Comparison of ENCODE assay signal across 21 cellular contexts in genomic region chr4:171948038-171948437, GRCh38.
"Had no signal": no experiment of that assay in that cellular context is flagged by ENCODE, and none has a peak within 500 bp of the region (broad histone marks: within the 10 kb centered on the region; RNA-seq: fewer than 3 reads in every experiment).

No MANE protein-coding gene starts in this region.

- H3K27me3 ChIP-seq: colonic mucosa, dorsolateral prefrontal cortex, esophagus muscularis mucosa, esophagus squamous epithelium, foreskin keratinocyte, gastrocnemius medialis, gastroesophageal sphincter, heart left ventricle, heart right ventricle had no signal

- H3K9me3 ChIP-seq: colonic mucosa, esophagus muscularis mucosa, esophagus squamous epithelium, gastrocnemius medialis, gastroesophageal sphincter, heart left ventricle, heart right ventricle had no signal

- H3K27ac ChIP-seq: colonic mucosa, coronary artery, dorsolateral prefrontal cortex, epithelial cell of prostate, esophagus muscularis mucosa, esophagus squamous epithelium, foreskin keratinocyte, gastrocnemius medialis, gastroesophageal sphincter, heart left ventricle, heart right ventricle had no signal

- DNase-seq: colonic mucosa; cortex of kidney; dermis blood vessel endothelial cell; dorsolateral prefrontal cortex; effector CD4-positive, alpha-beta T cell; effector CD8-positive, alpha-beta T cell; effector memory CD4-positive, alpha-beta T cell; effector memory CD8-positive, alpha-beta T cell; endodermal cell; erythroblast; esophagus squamous epithelium; foreskin fibroblast; foreskin keratinocyte; gastrocnemius medialis; glutamatergic neuron; heart left ventricle; heart right ventricle had no signal

- H3K4me3 ChIP-seq: colonic mucosa, coronary artery, dorsolateral prefrontal cortex, esophagus muscularis mucosa, esophagus squamous epithelium, gastrocnemius medialis, gastroesophageal sphincter, heart left ventricle, heart right ventricle had no signal

- H3K36me3 ChIP-seq: colonic mucosa, esophagus muscularis mucosa, esophagus squamous epithelium, gastrocnemius medialis, gastroesophageal sphincter, heart left ventricle, heart right ventricle had no signal
